8 cellular contexts compared by ENCODE assay signal in genomic region chr9:178136-178825, GRCh38. TPM values are rescaled to one million over a fixed set of nuclear protein-coding genes. Genes with fewer than 3 reads are reported as not detected.
DNase-seq lines count a peak whose midpoint lies in the region; ATAC-seq and TF ChIP-seq lines count a peak whose summit lies in the region.
"Not testable (repeated sequence)": the region's sequence is repeated elsewhere in the genome, so short reads cannot be mapped to it uniquely, and the experiment has no call there.

No MANE protein-coding gene starts in this region.

- BruUV-seq in HCT116 (replicated peaks; lab: Mats Ljungman, UMichigan), result TSS peak; percentile 44

- not testable (repeated sequence) for H2AFZ ChIP-seq in HCT116 (ENCODE audit: low read depth, low read length, poor library complexity, severe bottlenecking)

- not testable (repeated sequence) for H4K20me1 ChIP-seq in HCT116 (ENCODE audit: insufficient read depth)

- RAD21 ChIA-PET in HCT116 (lab: Charles Lee; ENCODE audit: low non-redundant PET in 1 of 2, low total read pairs in 2 of 2, uncharacterized antibody in 2 of 2, unreplicated experiment in 2 of 2), result not testable (repeated sequence)

- TF ChIP-seq CTCF in HCT116 (IDR thresholded peaks at IDR 0.05 in 2 of 3, conservative IDR thresholded peaks at IDR 0.05 in 1 of 3; ENCODE audit: borderline replicate concordance in 1 of 3, insufficient read depth in 1 of 3, low read depth in 2 of 3, low read length in 2 of 3); breast epithelium (IDR thresholded peaks at IDR 0.05); fibroblast of villous mesenchyme (IDR thresholded peaks at IDR 0.05; ENCODE audit: insufficient read depth, low read depth, low read length): not testable (repeated sequence)

- not testable (repeated sequence) for H3K9me2 ChIP-seq in HCT116 (ENCODE audit: insufficient read depth)

- H3K36me3 Mint-ChIP-seq in activated CD8-positive, alpha-beta T cell treated with anti-CD3 and anti-CD28 coated beads, Interleukin-2, amount 10 ng/mL, durations not matched to agents 7 days and 5 days (ENCODE audit: low read depth), result not testable (repeated sequence)

- not testable (repeated sequence) for H3K9me3 Mint-ChIP-seq in activated CD8-positive, alpha-beta T cell treated with anti-CD3 and anti-CD28 coated beads, Interleukin-2, amount 10 ng/mL, durations not matched to agents 7 days and 5 days (ENCODE audit: insufficient read depth)

- intact Hi-C loops in HCT116 (cut with micrococcal nuclease); breast epithelium (cut with DNase I; ENCODE audit: low total_unique reads): not testable (repeated sequence)

- not testable (repeated sequence) for H3K4me1 ChIP-seq in HCT116 (ENCODE audit: control insufficient read depth in 1 of 2, insufficient read depth in 2 of 2, low read length in 2 of 2); breast epithelium; mononuclear cell (ENCODE audit: insufficient read depth, low read length)

- peak overlapping the region; percentile 45 to 52 for H3K4me3 ChIP-seq in HCT116 (replicated peaks in 1 of 2; ENCODE audit: low read depth in 1 of 2, low read length in 2 of 2)
- peak overlapping the region; percentile 37 to 54 (median 45) for H3K4me3 ChIP-seq in breast epithelium
- H3K4me3 ChIP-seq in fibroblast of villous mesenchyme (ENCODE audit: low read depth, low read length), result peak overlapping the region; percentile 57
- H3K4me3 ChIP-seq in mononuclear cell (ENCODE audit: low read length), result peak overlapping the region; percentile 32

- DNase-seq in Ammon's horn (ENCODE audit: low spot score), result peak; percentile 1
- DNase-seq in HCT116 (ENCODE audit: low read depth, low spot score); fibroblast of villous mesenchyme (ENCODE audit: low read depth): not testable (repeated sequence)
- DNase-seq in RPMI8226, result peak; percentile 2
- peak; percentile 23 for DNase-seq in activated CD8-positive, alpha-beta T cell treated with anti-CD3 and anti-CD28 coated beads, Interleukin-2, amount 10 ng/mL, durations not matched to agents 7 days and 5 days
- peak in 1 of 2 donors; percentile 64 for DNase-seq in breast epithelium (ENCODE audit: low spot score in 2 of 2)
- peak; percentile 3 for DNase-seq in stimulated activated CD4-positive, alpha-beta T cell treated with anti-CD3 and anti-CD28 coated beads, Interleukin-4, amount 100 ng/mL, for 24 hours

- H3K79me2 ChIP-seq in HCT116 (ENCODE audit: insufficient read depth, low read length), result not testable (repeated sequence)

- H3K27me3 Mint-ChIP-seq in activated CD8-positive, alpha-beta T cell treated with anti-CD3 and anti-CD28 coated beads, Interleukin-2, amount 10 ng/mL, durations not matched to agents 7 days and 5 days (ENCODE audit: low read depth), result not testable (repeated sequence)

- H3K36me3 ChIP-seq in HCT116 (ENCODE audit: control insufficient read depth in 1 of 2, insufficient read depth in 2 of 2, low read length in 2 of 2); breast epithelium: not testable (repeated sequence)

- peak overlapping the region; percentile 77 for H3K27ac Mint-ChIP-seq in activated CD8-positive, alpha-beta T cell treated with anti-CD3 and anti-CD28 coated beads, Interleukin-2, amount 10 ng/mL, durations not matched to agents 7 days and 5 days

- H3K9me3 ChIP-seq in HCT116 (ENCODE audit: control insufficient read depth in 1 of 2, insufficient read depth in 1 of 2, low read depth in 1 of 2, low read length in 2 of 2); breast epithelium; mononuclear cell (ENCODE audit: low read depth, low read length): not testable (repeated sequence)

- not testable (repeated sequence) for ATAC-seq in HCT116; activated CD8-positive, alpha-beta T cell treated with anti-CD3 and anti-CD28 coated beads, Interleukin-2, amount 10 ng/mL, durations not matched to agents 7 days and 5 days

- not testable (repeated sequence) for H3K27ac ChIP-seq in HCT116 (ENCODE audit: low read depth, low read length)
- peak overlapping the region; percentile 69 to 73 for H3K27ac ChIP-seq in breast epithelium

- CTCF ChIA-PET in HCT116 (lab: Charles Lee); activated CD8-positive, alpha-beta T cell treated with anti-CD3 and anti-CD28 coated beads, Interleukin-2, amount 10 ng/mL, durations not matched to agents 7 days and 5 days (lab: Charles Lee): not testable (repeated sequence)

- POLR2A ChIA-PET in HCT116 (lab: Charles Lee); activated CD8-positive, alpha-beta T cell treated with anti-CD3 and anti-CD28 coated beads, Interleukin-2, amount 10 ng/mL, durations not matched to agents 7 days and 5 days (lab: Charles Lee): not testable (repeated sequence)

- TF ChIP-seq POLR2A in HCT116 (IDR thresholded peaks at IDR 0.05; ENCODE audit: borderline replicate concordance, extremely low read depth, insufficient read depth, insufficient read length); breast epithelium (IDR thresholded peaks at IDR 0.05): not testable (repeated sequence)

- H3K9ac ChIP-seq in HCT116 (ENCODE audit: low read length), result peak overlapping the region; percentile 50

- H3K4me1 Mint-ChIP-seq in activated CD8-positive, alpha-beta T cell treated with anti-CD3 and anti-CD28 coated beads, Interleukin-2, amount 10 ng/mL, durations not matched to agents 7 days and 5 days (ENCODE audit: low read depth), result peaks cover 14% of the 10 kb centered on the region

- peak overlapping the region; percentile 79 for H3K4me3 Mint-ChIP-seq in activated CD8-positive, alpha-beta T cell treated with anti-CD3 and anti-CD28 coated beads, Interleukin-2, amount 10 ng/mL, durations not matched to agents 7 days and 5 days

- H3K27me3 ChIP-seq in HCT116 (ENCODE audit: insufficient read depth, low read length); breast epithelium; mononuclear cell (ENCODE audit: insufficient read depth, low read length): not testable (repeated sequence)

- peak overlapping the region; percentile 53 for H3K4me2 ChIP-seq in HCT116 (ENCODE audit: low read length)

- TF ChIP-seq RAD21 in HCT116 (IDR thresholded peaks at IDR 0.05; ENCODE audit: low read depth), result not testable (repeated sequence)

RNA-seq across cellular contexts. Expression of gene ZNG1A, which starts 0.6 kb away (rescaled TPM):
- total RNA-seq in HCT116 (2021; ENCODE audit: unreplicated experiment) (48.5 TPM), breast epithelium (10 to 100 TPM; 32.3 to 70.1 (median 36.4) TPM), fibroblast of villous mesenchyme (22.5 and 29.6 TPM in 2 replicates), mononuclear cell (27.4 TPM)
- 26.3 and 30.9 TPM in 2 replicates for polyA plus RNA-seq in HCT116 (2012)
- 10 to 100 TPM; 32.8 to 33.5 TPM for total RNA-seq in activated CD8-positive, alpha-beta T cell treated with anti-CD3 and anti-CD28 coated beads, Interleukin-2, amount 10 ng/mL, durations not matched to agents 7 days and 5 days

RNA-seq across cellular contexts. Expression of gene DOCK8, which starts 36.4 kb away (rescaled TPM):
- total RNA-seq in HCT116 (2021; ENCODE audit: unreplicated experiment) (0.37 TPM), breast epithelium (10 to 100 TPM; 18.4 to 34.1 (median 20.8) TPM), fibroblast of villous mesenchyme (0.32 and 2.6 TPM in 2 replicates), mononuclear cell (80.8 TPM)
- polyA plus RNA-seq in HCT116 (2012), result 0.04 and 0.09 TPM in 2 replicates
- total RNA-seq in activated CD8-positive, alpha-beta T cell treated with anti-CD3 and anti-CD28 coated beads, Interleukin-2, amount 10 ng/mL, durations not matched to agents 7 days and 5 days, result 100 to 1,000 TPM; 386 to 389 TPM
